ENCODE assay signal across 23 cellular contexts in the genomic region with DNA sequence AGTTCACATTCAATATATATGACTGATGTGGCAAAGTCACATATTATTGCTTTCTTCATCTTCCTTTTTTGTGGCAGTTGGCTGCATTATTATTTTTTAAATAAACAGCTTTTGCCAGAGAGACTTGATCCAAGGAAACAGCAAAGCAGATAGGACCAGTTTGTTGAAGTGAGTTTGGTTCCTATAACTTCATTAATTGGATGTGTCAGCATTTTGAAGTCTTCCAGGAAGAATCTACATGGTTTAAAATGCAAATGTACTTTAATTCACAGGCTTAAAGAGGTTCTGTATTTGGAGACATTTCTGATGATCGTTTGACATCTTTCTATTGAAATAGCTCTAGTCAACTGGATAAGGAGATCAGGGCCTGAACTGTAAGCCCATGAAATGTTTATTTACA.
"Had no signal": no experiment of that assay in that cellular context is flagged by ENCODE, and none has a peak within 500 bp of the region (broad histone marks: within the 10 kb centered on the region; RNA-seq: fewer than 3 reads in every experiment).

No MANE protein-coding gene starts in this region.

- H3K27ac ChIP-seq: foreskin keratinocyte, ovary, testis, upper lobe of left lung had no signal

- H3K4me1 ChIP-seq: foreskin keratinocyte had no signal

- H3K27me3 ChIP-seq: foreskin keratinocyte, ovary, testis, upper lobe of left lung had no signal

- H3K36me3 Mint-ChIP-seq: stimulated activated effector memory CD8-positive, alpha-beta T cell treated with anti-CD3 and anti-CD28 coated beads, Interleukin-12 subunit alpha, Interleukin-12 subunit beta, amount 100 ng/mL, for 72 hours had no signal

- H3K27ac Mint-ChIP-seq: activated CD4-positive, alpha-beta T cell treated with anti-CD3 and anti-CD28 coated beads, Interleukin-2, amount 10 ng/mL, durations not matched to agents 7 days and 5 days; activated naive CD4-positive, alpha-beta T cell treated with anti-CD3 and anti-CD28 coated beads, Interleukin-2, amount 10 ng/mL, durations not matched to agents 7 days and 5 days; activated naive CD8-positive, alpha-beta T cell treated with anti-CD3 and anti-CD28 coated beads, Interleukin-2, amount 50 U/mL, for 24 hours; stimulated activated effector memory CD8-positive, alpha-beta T cell treated with anti-CD3 and anti-CD28 coated beads, Interleukin-12 subunit alpha, Interleukin-12 subunit beta, amount 100 ng/mL, for 72 hours had no signal

- DNase-seq: activated CD4-positive, alpha-beta T cell treated with anti-CD3 and anti-CD28 coated beads, Interleukin-2, amount 10 ng/mL, durations not matched to agents 7 days and 5 days; activated CD8-positive, alpha-beta memory T cell treated with anti-CD3 and anti-CD28 coated beads for 24 hours; activated CD8-positive, alpha-beta memory T cell treated with anti-CD3 and anti-CD28 coated beads, Interleukin-2, amount 50 U/mL, for 48 hours; activated effector memory CD4-positive, alpha-beta T cell treated with Interleukin-2 at 50 U/mL for 16 hours; activated naive CD4-positive, alpha-beta T cell treated with anti-CD3 and anti-CD28 coated beads, Interleukin-2, amount 10 ng/mL, durations not matched to agents 7 days and 5 days; activated naive CD8-positive, alpha-beta T cell treated with anti-CD3 and anti-CD28 coated beads, Interleukin-2, amount 50 U/mL, for 24 hours; activated T-cell treated with anti-CD3 and anti-CD28 coated beads, Interleukin-2, amount 50 U/mL, for 48 hours; anterior cingulate cortex; caudate nucleus; foreskin keratinocyte; kidney; ovary; stimulated activated CD4-positive, alpha-beta T cell treated with anti-CD3 and anti-CD28 coated beads, Interleukin-4, amount 100 ng/mL, for 24 hours; T-helper 1 cell; T-helper 9 cell; testis; upper lobe of left lung had no signal

- FAIRE-seq: kidney had no signal

- H3K27me3 Mint-ChIP-seq: activated CD4-positive, alpha-beta T cell treated with anti-CD3 and anti-CD28 coated beads, Interleukin-2, amount 10 ng/mL, durations not matched to agents 7 days and 5 days; activated naive CD4-positive, alpha-beta T cell treated with anti-CD3 and anti-CD28 coated beads, Interleukin-2, amount 10 ng/mL, durations not matched to agents 7 days and 5 days; activated naive CD8-positive, alpha-beta T cell treated with anti-CD3 and anti-CD28 coated beads, Interleukin-2, amount 50 U/mL, for 24 hours; brain had no signal

- H3K36me3 ChIP-seq: ovary, upper lobe of left lung had no signal

- H3K4me1 Mint-ChIP-seq: activated naive CD4-positive, alpha-beta T cell treated with anti-CD3 and anti-CD28 coated beads, Interleukin-2, amount 10 ng/mL, durations not matched to agents 7 days and 5 days had no signal

- H3K4me3 Mint-ChIP-seq: activated CD4-positive, alpha-beta T cell treated with anti-CD3 and anti-CD28 coated beads, Interleukin-2, amount 10 ng/mL, durations not matched to agents 7 days and 5 days; activated naive CD4-positive, alpha-beta T cell treated with anti-CD3 and anti-CD28 coated beads, Interleukin-2, amount 10 ng/mL, durations not matched to agents 7 days and 5 days; activated naive CD8-positive, alpha-beta T cell treated with anti-CD3 and anti-CD28 coated beads, Interleukin-2, amount 50 U/mL, for 24 hours; stimulated activated effector memory CD8-positive, alpha-beta T cell treated with anti-CD3 and anti-CD28 coated beads, Interleukin-12 subunit alpha, Interleukin-12 subunit beta, amount 100 ng/mL, for 72 hours had no signal

- H3K9me3 ChIP-seq: ovary, testis, upper lobe of left lung had no signal

- ATAC-seq: activated CD4-positive, CD25-positive, alpha-beta regulatory T cell treated with anti-CD3 and anti-CD28 coated beads, Interleukin-2, amount 50 U/mL, for 24 hours; activated naive CD8-positive, alpha-beta T cell treated with anti-CD3 and anti-CD28 coated beads, Interleukin-2, amount 50 U/mL, for 24 hours; foreskin keratinocyte; left lobe of liver; sciatic nerve; stimulated activated effector memory CD8-positive, alpha-beta T cell treated with anti-CD3 and anti-CD28 coated beads, Interleukin-12 subunit alpha, Interleukin-12 subunit beta, amount 100 ng/mL, for 72 hours had no signal

- H3K9me3 Mint-ChIP-seq: activated CD4-positive, alpha-beta T cell treated with anti-CD3 and anti-CD28 coated beads, Interleukin-2, amount 10 ng/mL, durations not matched to agents 7 days and 5 days; activated naive CD4-positive, alpha-beta T cell treated with anti-CD3 and anti-CD28 coated beads, Interleukin-2, amount 10 ng/mL, durations not matched to agents 7 days and 5 days; activated naive CD8-positive, alpha-beta T cell treated with anti-CD3 and anti-CD28 coated beads, Interleukin-2, amount 50 U/mL, for 24 hours; stimulated activated effector memory CD8-positive, alpha-beta T cell treated with anti-CD3 and anti-CD28 coated beads, Interleukin-12 subunit alpha, Interleukin-12 subunit beta, amount 100 ng/mL, for 72 hours had no signal

- H3K4me3 ChIP-seq: ovary, smooth muscle cell, testis, upper lobe of left lung had no signal

- H3K4me2 ChIP-seq: smooth muscle cell had no signal
